Comparison of ENCODE assay signal across 8 cellular contexts in genomic region chr3:16600771-16601538, GRCh38. TPM values are rescaled to one million over a fixed set of nuclear protein-coding genes. Genes with fewer than 3 reads are reported as not detected.
DNase-seq lines count a peak whose midpoint lies in the region; ATAC-seq and TF ChIP-seq lines count a peak whose summit lies in the region.

No MANE protein-coding gene starts in this region.

- H3K4me3 ChIP-seq in Jurkat, Clone E6-1 (ENCODE audit: low read length), result no peak overlapping the region
- H3K4me3 ChIP-seq in Peyer's patch, result no peak overlapping the region
- H3K4me3 ChIP-seq in fibroblast of mammary gland (ENCODE audit: control insufficient read depth, low read depth, low read length), result no peak overlapping the region

- TF ChIP-seq POLR2A in Peyer's patch (IDR thresholded peaks at IDR 0.05), result no peak

- no peaks in the 10 kb centered on the region for H3K27me3 ChIP-seq in Peyer's patch

- peak; percentile 78 for DNase-seq in EH (ENCODE audit: low read depth)
- peak; percentile 79 for DNase-seq in Jurkat, Clone E6-1 (ENCODE audit: low read depth, low spot score)
- DNase-seq in Peyer's patch, result peak; percentile 83 to 95 (median 86)
- peak; percentile 80 to 81 for DNase-seq in activated T-cell treated with anti-CD3 and anti-CD28 coated beads, Interleukin-2, amount 50 U/mL, for 48 hours
- peak; percentile 85 for DNase-seq in fibroblast of mammary gland (ENCODE audit: low read depth)
- DNase-seq in neural crest cell (ENCODE audit: low read depth, low spot score), result peak; percentile 73
- DNase-seq in stimulated activated naive CD4-positive, alpha-beta T cell treated with Interleukin-2 at 50 U/mL for 16 hours (lab: John Stamatoyannopoulos, UW), result peak; percentile 71

- H3K9me3 ChIP-seq in Peyer's patch, result no peaks in the 10 kb centered on the region

- no peak overlapping the region for H3K4me3 Mint-ChIP-seq in neural crest cell

- H3K27me3 Mint-ChIP-seq in neural crest cell (ENCODE audit: low read depth), result peaks cover 22% of the 10 kb centered on the region

- ATAC-seq in HG02763 (IDR thresholded peaks at IDR 0.05; ENCODE audit: unreplicated experiment), result no peak

- H3K9me3 Mint-ChIP-seq in neural crest cell, result no peaks in the 10 kb centered on the region

- H3K36me3 Mint-ChIP-seq in neural crest cell (ENCODE audit: low read depth), result no peaks in the 10 kb centered on the region

- no peaks in the 10 kb centered on the region for H3K36me3 ChIP-seq in Peyer's patch

- H3K4me1 Mint-ChIP-seq in neural crest cell, result no peaks in the 10 kb centered on the region

- H3K27ac ChIP-seq in Peyer's patch, result no peak overlapping the region

- peak; percentile 51 to 93 (median 89) for TF ChIP-seq CTCF in Peyer's patch (IDR thresholded peaks at IDR 0.05)
- peak; percentile 77 for TF ChIP-seq CTCF in fibroblast of mammary gland (conservative IDR thresholded peaks at IDR 0.05; ENCODE audit: control insufficient read depth, insufficient read depth, low read depth, low read length)
- peak; percentile 97 for TF ChIP-seq CTCF in neural crest cell (conservative IDR thresholded peaks at IDR 0.05)

- no peaks in the 10 kb centered on the region for H3K4me1 ChIP-seq in Peyer's patch

- H3K27ac Mint-ChIP-seq in neural crest cell (ENCODE audit: unreplicated experiment), result no peak overlapping the region

RNA-seq across cellular contexts. Expression of gene DAZL, which starts 4.3 kb away (rescaled TPM):
- polyA plus RNA-seq in Jurkat, Clone E6-1 (2012; ENCODE audit: insufficient read depth, insufficient read length), result not detected
- total RNA-seq in Peyer's patch (not detected), neural crest cell (not detected in 2 replicates)
